14 cellular contexts compared by ENCODE assay signal in the genomic region with DNA sequence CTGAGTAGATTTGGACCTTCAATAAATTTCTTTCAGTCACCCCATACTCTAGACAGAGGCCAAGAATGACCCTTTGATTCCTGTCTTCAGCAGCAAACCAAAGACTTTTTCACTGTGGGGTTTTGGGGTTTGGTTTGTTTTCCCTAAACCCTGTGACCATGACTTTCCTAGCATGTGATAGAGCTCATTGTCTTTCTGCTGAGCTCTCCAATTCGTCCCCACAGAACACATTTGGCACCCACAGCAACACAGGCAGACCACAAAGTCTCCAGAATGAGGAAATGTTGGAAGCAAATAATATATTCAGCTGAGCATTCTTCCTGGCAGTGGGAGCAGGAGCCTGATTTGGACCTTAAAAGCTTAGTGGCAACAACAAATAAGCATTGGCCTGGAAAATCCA. TPM values are rescaled to one million over a fixed set of nuclear protein-coding genes. Genes with fewer than 3 reads are reported as not detected.
DNase-seq lines count a peak whose midpoint lies in the region; ATAC-seq and TF ChIP-seq lines count a peak whose summit lies in the region.
"Had no signal": no experiment of that assay in that cellular context is flagged by ENCODE, and none has a peak within 500 bp of the region (broad histone marks: within the 10 kb centered on the region; RNA-seq: fewer than 3 reads in every experiment).

No MANE protein-coding gene starts in this region.

- H3K4me1 ChIP-seq in Loucy (ENCODE audit: insufficient read depth, low read length, poor library complexity, severe bottlenecking) (no peaks in the 10 kb centered on the region), gastrocnemius medialis (no peaks in the 10 kb centered on the region), smooth muscle cell (ENCODE audit: low read depth) (no peaks in the 10 kb centered on the region)

- H3K9me3 ChIP-seq in Loucy (ENCODE audit: insufficient read depth, low read depth, low read length): no peaks in the 10 kb centered on the region
- H3K9me3 ChIP-seq in gastrocnemius medialis: no peaks in the 10 kb centered on the region
- H3K9me3 ChIP-seq in smooth muscle cell (replicated peaks; ENCODE audit: low read depth): no peaks in the 10 kb centered on the region

- no peaks in the 10 kb centered on the region for H3K9me2 ChIP-seq in Loucy (replicated peaks; ENCODE audit: low read depth, low read length)

- H3F3A ChIP-seq in Loucy (ENCODE audit: low read depth) (no peaks in the 10 kb centered on the region), smooth muscle cell (ENCODE audit: low read depth) (no peaks in the 10 kb centered on the region)

- ATAC-seq in gastrocnemius medialis (peak; percentile 62 to 84), HG02610 (IDR thresholded peaks at IDR 0.05; ENCODE audit: unreplicated experiment) (no peak)

- H3K27me3 ChIP-seq in Loucy (ENCODE audit: insufficient read depth, low read length, poor library complexity, severe bottlenecking): no peaks in the 10 kb centered on the region
- H3K27me3 ChIP-seq in gastrocnemius medialis: no peaks in the 10 kb centered on the region
- no peaks in the 10 kb centered on the region for H3K27me3 ChIP-seq in smooth muscle cell (ENCODE audit: low read depth)

- no peak overlapping the region for H3K9ac ChIP-seq in Loucy (ENCODE audit: low read depth, low read length, poor library complexity, severe bottlenecking)
- H3K9ac ChIP-seq in smooth muscle cell (ENCODE audit: low read depth): no peak overlapping the region

- no peak overlapping the region for H3K4me2 ChIP-seq in Loucy (ENCODE audit: low read depth, low read length, poor library complexity, severe bottlenecking)
- no peak overlapping the region for H3K4me2 ChIP-seq in smooth muscle cell

- H3K27ac ChIP-seq in gastrocnemius medialis: peak overlapping the region; percentile 34 to 48 (median 42)
- H3K27ac ChIP-seq in smooth muscle cell (ENCODE audit: low read depth): no peak overlapping the region
- H3K27ac ChIP-seq: C4-2B had no signal

- WGBS in smooth muscle cell (ENCODE audit: low lambda C conversion rate): 31% methylated on average over 1 of the region's 1 CpG

- no peak for TF ChIP-seq CTCF in Loucy (conservative IDR thresholded peaks at IDR 0.05; ENCODE audit: low read length)
- no peak for TF ChIP-seq CTCF in gastrocnemius medialis (IDR thresholded peaks at IDR 0.05 in 4 of 5, conservative IDR thresholded peaks at IDR 0.05 in 1 of 5)
- TF ChIP-seq CTCF in smooth muscle cell (IDR thresholded peaks at IDR 0.05; ENCODE audit: borderline replicate concordance, insufficient read depth, poor library complexity, severe bottlenecking): no peak

- no peaks in the 10 kb centered on the region for H3K36me3 ChIP-seq in Loucy (ENCODE audit: insufficient read depth, low read length)
- H3K36me3 ChIP-seq in gastrocnemius medialis: no peaks in the 10 kb centered on the region
- no peaks in the 10 kb centered on the region for H3K36me3 ChIP-seq in smooth muscle cell (ENCODE audit: low read depth)

- H2AFZ ChIP-seq in Loucy (ENCODE audit: low read length): 0 out of 2 replicates have a peak overlapping the region, but pooled peaks have one; percentile 23
- H2AFZ ChIP-seq in smooth muscle cell (ENCODE audit: low read depth): no peak overlapping the region

- H3K79me2 ChIP-seq in Loucy (ENCODE audit: insufficient read depth, low read length) (no peaks in the 10 kb centered on the region), smooth muscle cell (ENCODE audit: low read depth) (no peaks in the 10 kb centered on the region)

- in situ Hi-C loops in gastrocnemius medialis (cut with MboI; ENCODE audit: low sequenced_read_pairs in 4 of 4): no loop called here

- H4K20me1 ChIP-seq in Loucy (ENCODE audit: insufficient read depth, low read length, poor library complexity, severe bottlenecking) (no peaks in the 10 kb centered on the region), smooth muscle cell (ENCODE audit: low read depth) (no peaks in the 10 kb centered on the region)

- DNase-seq in cerebellum (ENCODE audit: low spot score) (peak; percentile 67), iris pigment epithelial cell (ENCODE audit: low read depth) (peak; percentile 8), gastrocnemius medialis (peak; percentile 22 to 51), smooth muscle cell (lab: John Stamatoyannopoulos, UW; ENCODE audit: unreplicated experiment) (no peak), NCI-H187 (lab: John Stamatoyannopoulos, UW) (no peak), RKO (ENCODE audit: low spot score) (no peak)
- DNase-seq: activated CD4-positive, alpha-beta T cell treated with anti-CD3 and anti-CD28 coated beads for 48 hours; activated naive CD4-positive, alpha-beta T cell treated with anti-CD3 and anti-CD28 coated beads, Interleukin-2, amount 10 ng/mL, durations not matched to agents 7 days and 5 days; NCI-H510A had no signal

- no peak for TF ChIP-seq POLR2A in gastrocnemius medialis (IDR thresholded peaks at IDR 0.05)

- no peak overlapping the region for H3K4me3 ChIP-seq in Loucy (ENCODE audit: low read length, poor library complexity, severe bottlenecking)
- no peak overlapping the region for H3K4me3 ChIP-seq in gastrocnemius medialis
- H3K4me3 ChIP-seq in smooth muscle cell: no peak overlapping the region

- intact Hi-C loops in gastrocnemius medialis (cut with DNase I; ENCODE audit: low total_unique reads): no loop called here

RNA-seq across cellular contexts. Expression of gene CPB1, which starts 36.8 kb away (rescaled TPM):
- total RNA-seq in cerebellum (not detected), gastrocnemius medialis (under 1 TPM in 1 of 4 donors, not detected in 3; 0.76 TPM), smooth muscle cell (not detected in 2 replicates)
- polyA plus RNA-seq in smooth muscle cell: not detected in 2 replicates
- total RNA-seq: H4, kidney epithelial cell had no signal

Comparison
In these comparisons a context has a peak if more than half of its experiments do, and no peak if none do; other contexts are left out.
1. DNase-seq: peak in cerebellum (single experiment), iris pigment epithelial cell (single experiment) and gastrocnemius medialis (2 of 2); none in smooth muscle cell (single experiment), NCI-H187 (0 of 2) and RKO (single experiment).